ENCODE assay signal across 23 cellular contexts in genomic region chr21:32747396-32747795, GRCh38. TPM values are rescaled to one million over a fixed set of nuclear protein-coding genes. Genes with fewer than 3 reads are reported as not detected.
DNase-seq lines count a peak whose midpoint lies in the region; ATAC-seq and TF ChIP-seq lines count a peak whose summit lies in the region.
"Had no signal": no experiment of that assay in that cellular context is flagged by ENCODE, and none has a peak within 500 bp of the region (broad histone marks: within the 10 kb centered on the region; RNA-seq: fewer than 3 reads in every experiment).

No MANE protein-coding gene starts in this region.

- no peak for ATAC-seq in activated CD8-positive, alpha-beta memory T cell treated with anti-CD3 and anti-CD28 coated beads, Interleukin-2, amount 10 ng/mL, durations not matched to agents 7 days and 5 days
- ATAC-seq in T-cell (replicated peaks in 1 of 4), result peak in 2 of 4 experiments; percentile 24 to 48
- peak; percentile 42 for ATAC-seq in activated naive CD8-positive, alpha-beta T cell treated with anti-CD3 and anti-CD28 coated beads, Interleukin-2, amount 50 U/mL, for 24 hours
- ATAC-seq: foreskin keratinocyte, left colon had no signal

- TF ChIP-seq CTCF in nephron progenitor cell (IDR thresholded peaks at IDR 0.05) (no peak), thyroid gland (IDR thresholded peaks at IDR 0.05) (no peak)

- H3K27ac ChIP-seq in thyroid gland, result no peak overlapping the region
- H3K27ac ChIP-seq: foreskin keratinocyte, Peyer's patch had no signal

- H3K27me3 ChIP-seq in thyroid gland, result no peaks in the 10 kb centered on the region
- H3K27me3 ChIP-seq: foreskin keratinocyte, Peyer's patch had no signal

- H3K36me3 ChIP-seq in thyroid gland, result peaks cover 50 to 73% of the 10 kb centered on the region in 2 donors

- H3K27ac Mint-ChIP-seq in activated CD8-positive, alpha-beta memory T cell treated with anti-CD3 and anti-CD28 coated beads, Interleukin-2, amount 10 ng/mL, durations not matched to agents 7 days and 5 days, result peak overlapping the region; percentile 52
- H3K27ac Mint-ChIP-seq in T-cell, result peak overlapping the region; percentile 25 to 78
- H3K27ac Mint-ChIP-seq in activated naive CD8-positive, alpha-beta T cell treated with anti-CD3 and anti-CD28 coated beads, Interleukin-2, amount 50 U/mL, for 24 hours, result peak overlapping the region; percentile 70
- H3K27ac Mint-ChIP-seq in nephron progenitor cell, result peak overlapping the region; percentile 46
- H3K27ac Mint-ChIP-seq: B cell had no signal

- peaks cover 72% of the 10 kb centered on the region for H3K36me3 Mint-ChIP-seq in activated CD8-positive, alpha-beta memory T cell treated with anti-CD3 and anti-CD28 coated beads, Interleukin-2, amount 10 ng/mL, durations not matched to agents 7 days and 5 days
- H3K36me3 Mint-ChIP-seq in T-cell, result peaks cover 86% of the 10 kb centered on the region
- H3K36me3 Mint-ChIP-seq in activated naive CD8-positive, alpha-beta T cell treated with anti-CD3 and anti-CD28 coated beads, Interleukin-2, amount 50 U/mL, for 24 hours (ENCODE audit: low read depth), result peaks cover 91% of the 10 kb centered on the region
- peaks cover 100% of the 10 kb centered on the region for H3K36me3 Mint-ChIP-seq in nephron progenitor cell (ENCODE audit: low read depth)

- H3K4me3 ChIP-seq in thyroid gland (replicated peaks in 1 of 3), result no peak overlapping the region
- H3K4me3 ChIP-seq: Peyer's patch, smooth muscle cell had no signal

- no peaks in the 10 kb centered on the region for H3K9me3 Mint-ChIP-seq in activated CD8-positive, alpha-beta memory T cell treated with anti-CD3 and anti-CD28 coated beads, Interleukin-2, amount 10 ng/mL, durations not matched to agents 7 days and 5 days (ENCODE audit: low read depth)
- H3K9me3 Mint-ChIP-seq in T-cell, result no peaks in the 10 kb centered on the region
- H3K9me3 Mint-ChIP-seq in activated naive CD8-positive, alpha-beta T cell treated with anti-CD3 and anti-CD28 coated beads, Interleukin-2, amount 50 U/mL, for 24 hours, result no peaks in the 10 kb centered on the region
- no peaks in the 10 kb centered on the region for H3K9me3 Mint-ChIP-seq in nephron progenitor cell

- H3K27me3 Mint-ChIP-seq in activated CD8-positive, alpha-beta memory T cell treated with anti-CD3 and anti-CD28 coated beads, Interleukin-2, amount 10 ng/mL, durations not matched to agents 7 days and 5 days, result no peaks in the 10 kb centered on the region
- H3K27me3 Mint-ChIP-seq in T-cell (no peaks in the 10 kb centered on the region), nephron progenitor cell (ENCODE audit: low read depth, poor library complexity) (no peaks in the 10 kb centered on the region)
- no peaks in the 10 kb centered on the region for H3K27me3 Mint-ChIP-seq in activated naive CD8-positive, alpha-beta T cell treated with anti-CD3 and anti-CD28 coated beads, Interleukin-2, amount 50 U/mL, for 24 hours
- H3K27me3 Mint-ChIP-seq: B cell had no signal

- no peak for DNase-seq in activated CD8-positive, alpha-beta memory T cell treated with anti-CD3 and anti-CD28 coated beads, Interleukin-2, amount 10 ng/mL, durations not matched to agents 7 days and 5 days
- no peak for DNase-seq in activated CD8-positive, alpha-beta memory T cell treated with anti-CD3 and anti-CD28 coated beads, Interleukin-2, amount 50 U/mL, for 48 hours
- no peak for DNase-seq in T-cell
- DNase-seq in activated naive CD8-positive, alpha-beta T cell treated with anti-CD3 and anti-CD28 coated beads, Interleukin-2, amount 50 U/mL, for 24 hours, result no peak
- DNase-seq in nephron progenitor cell, result no peak
- DNase-seq in thyroid gland, result no peak
- no peak for DNase-seq in NCI-H2227 (lab: John Stamatoyannopoulos, UW; ENCODE audit: unreplicated experiment)
- no peak for DNase-seq in Ammon's horn (ENCODE audit: low spot score)
- DNase-seq: activated CD4-positive, alpha-beta T cell treated with anti-CD3 and anti-CD28 coated beads, Interleukin-2, amount 50 U/mL, for 4 hours; anterior cingulate cortex; Caco-2; central memory CD4-positive, alpha-beta T cell; effector CD8-positive, alpha-beta T cell; foreskin keratinocyte; left colon; mesendoderm; NCI-H1105; NCI-H2081; Peyer's patch; retina; stimulated activated CD4-positive, alpha-beta T cell treated with anti-CD3 and anti-CD28 coated beads, Interleukin-4, amount 100 ng/mL, for 1 hour had no signal

- peaks cover 15% of the 10 kb centered on the region for H3K4me1 Mint-ChIP-seq in activated CD8-positive, alpha-beta memory T cell treated with anti-CD3 and anti-CD28 coated beads, Interleukin-2, amount 10 ng/mL, durations not matched to agents 7 days and 5 days
- H3K4me1 Mint-ChIP-seq in T-cell, result peaks cover 17 to 27% (median 17%) of the 10 kb centered on the region in 3 donors
- H3K4me1 Mint-ChIP-seq in activated naive CD8-positive, alpha-beta T cell treated with anti-CD3 and anti-CD28 coated beads, Interleukin-2, amount 50 U/mL, for 24 hours, result peaks cover 39% of the 10 kb centered on the region
- no peaks in the 10 kb centered on the region for H3K4me1 Mint-ChIP-seq in nephron progenitor cell
- H3K4me1 Mint-ChIP-seq: B cell had no signal

- no peak for TF ChIP-seq POLR2A in thyroid gland (IDR thresholded peaks at IDR 0.05)

- CTCF ChIA-PET in activated CD8-positive, alpha-beta memory T cell treated with anti-CD3 and anti-CD28 coated beads, Interleukin-2, amount 10 ng/mL, durations not matched to agents 7 days and 5 days (lab: Charles Lee), result interaction anchor here (0.9 to 1.8 kb wide), 3 partner anchors 8 to 9 kb away, joined by 3 to 5 read pairs (median 4); no protein-coding TSS in a partner anchor
- CTCF ChIA-PET in T-cell (lab: Charles Lee), result interaction anchor here (0.6 to 0.8 kb wide), 5 partner anchors 23 to 973 kb away, joined by 3 to 4 read pairs (median 3); partner anchors contain the start of gene PAXBP1 (in 1 of the 2)

- no peak overlapping the region for H3K4me3 Mint-ChIP-seq in activated CD8-positive, alpha-beta memory T cell treated with anti-CD3 and anti-CD28 coated beads, Interleukin-2, amount 10 ng/mL, durations not matched to agents 7 days and 5 days
- H3K4me3 Mint-ChIP-seq in T-cell (no peak overlapping the region), nephron progenitor cell (no peak overlapping the region)
- no peak overlapping the region for H3K4me3 Mint-ChIP-seq in activated naive CD8-positive, alpha-beta T cell treated with anti-CD3 and anti-CD28 coated beads, Interleukin-2, amount 50 U/mL, for 24 hours
- H3K4me3 Mint-ChIP-seq: B cell had no signal

- whole genome bisulfite sequencing in thyroid gland, 2 donors, result 82 to 84% methylated on average over 1 of the region's 1 CpG

- H3K4me1 ChIP-seq in thyroid gland, result no peaks in the 10 kb centered on the region
- H3K4me1 ChIP-seq: foreskin keratinocyte, Peyer's patch had no signal

- POLR2A ChIA-PET in T-cell (lab: Charles Lee), result interaction anchor here in 1 of 2 donors (0.7 kb wide), 1 partner anchor 302 kb away, joined by 3 read pairs; no protein-coding TSS in a partner anchor

- no peaks in the 10 kb centered on the region for H3K9me3 ChIP-seq in thyroid gland
- H3K9me3 ChIP-seq: Caco-2, Peyer's patch had no signal

- intact Hi-C loops in thyroid gland (cut with DNase I), result no loop called here

RNA-seq across cellular contexts. Expression of gene SYNJ1, which starts 19.6 kb away (rescaled TPM):
- 10 to 100 TPM; 15.2 to 21.3 TPM for total RNA-seq in activated CD8-positive, alpha-beta memory T cell treated with anti-CD3 and anti-CD28 coated beads, Interleukin-2, amount 10 ng/mL, durations not matched to agents 7 days and 5 days
- total RNA-seq in T-cell (10 to 100 TPM; 15.2 to 24.0 (median 20.3) TPM), thyroid gland (10 to 100 TPM; 16.1 to 21.7 (median 17.7) TPM)

RNA-seq across cellular contexts. Expression of gene PAXBP1, which starts 24.2 kb away (rescaled TPM):
- 10 to 100 TPM; 49.6 to 58.3 TPM for total RNA-seq in activated CD8-positive, alpha-beta memory T cell treated with anti-CD3 and anti-CD28 coated beads, Interleukin-2, amount 10 ng/mL, durations not matched to agents 7 days and 5 days
- total RNA-seq in T-cell (10 to 100 TPM; 54.0 to 66.2 (median 58.2) TPM), thyroid gland (10 to 100 TPM; 53.1 to 95.1 (median 70.6) TPM)
